2 cellular contexts compared by ENCODE assay signal in the genomic region with DNA sequence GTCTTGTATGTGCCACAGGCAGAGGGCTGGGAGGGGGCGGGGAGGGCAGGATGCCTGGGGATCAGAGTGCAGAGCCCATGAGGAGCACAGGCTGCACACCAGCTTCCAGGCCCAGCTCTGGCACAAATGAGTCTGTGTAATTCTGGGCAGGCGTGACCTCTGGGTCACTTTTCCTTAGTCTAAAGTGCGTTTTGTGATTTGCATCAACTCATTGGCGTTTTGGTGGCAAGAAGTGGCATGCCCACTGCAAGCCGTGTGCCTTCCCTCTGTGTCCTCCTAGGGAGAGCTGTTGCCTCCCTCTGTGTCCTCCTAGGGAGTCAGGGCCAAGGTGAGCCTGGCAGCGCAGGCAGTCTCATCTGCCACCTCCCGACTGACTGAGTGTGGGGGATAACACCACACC.
A peak's percentile ranks its signal among the peaks of the same experiment; 100 is the strongest.
TF ChIP-seq lines count a peak whose summit lies in the region.

No MANE protein-coding gene starts in this region.

TF ChIP-seq in IMR-90, 13 proteins besides CTCF, POLR2A, EP300 and RAD21:
- TF ChIP-seq CHD1 (IDR thresholded peaks at IDR 0.05; ENCODE audit: low read depth, low read length) (no peak), RFX5 (IDR thresholded peaks at IDR 0.05; ENCODE audit: low read depth, low read length) (no peak), FOS (IDR thresholded peaks at IDR 0.05; ENCODE audit: low read depth, low read length) (no peak), MAZ (IDR thresholded peaks at IDR 0.05; ENCODE audit: borderline replicate concordance, low read depth, low read length) (no peak), MAFK (IDR thresholded peaks at IDR 0.05; ENCODE audit: low read depth, low read length) (no peak), CEBPB (IDR thresholded peaks at IDR 0.05; ENCODE audit: low read depth, low read length) (no peak), NFE2L2 (IDR thresholded peaks at IDR 0.05; ENCODE audit: low read depth, low read length) (no peak), RCOR1 (IDR thresholded peaks at IDR 0.05; ENCODE audit: insufficient replicate concordance, low read length) (no peak), BHLHE40 (IDR thresholded peaks at IDR 0.05; ENCODE audit: low read depth, low read length) (no peak), MXI1 (IDR thresholded peaks at IDR 0.05; ENCODE audit: borderline replicate concordance, low read depth, low read length) (no peak), ELK1 (IDR thresholded peaks at IDR 0.05; ENCODE audit: borderline replicate concordance, low read depth, low read length) (no peak), SMC3 (IDR thresholded peaks at IDR 0.05; ENCODE audit: low read depth, low read length) (no peak)
- TF ChIP-seq, protein P1, sequence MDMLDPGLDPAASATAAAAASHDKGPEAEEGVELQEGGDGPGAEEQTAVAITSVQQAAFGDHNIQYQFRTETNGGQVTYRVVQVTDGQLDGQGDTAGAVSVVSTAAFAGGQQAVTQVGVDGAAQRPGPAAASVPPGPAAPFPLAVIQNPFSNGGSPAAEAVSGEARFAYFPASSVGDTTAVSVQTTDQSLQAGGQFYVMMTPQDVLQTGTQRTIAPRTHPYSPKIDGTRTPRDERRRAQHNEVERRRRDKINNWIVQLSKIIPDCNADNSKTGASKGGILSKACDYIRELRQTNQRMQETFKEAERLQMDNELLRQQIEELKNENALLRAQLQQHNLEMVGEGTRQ (IDR thresholded peaks at IDR 0.05; ENCODE audit: low read depth, low read length), result no peak

TF ChIP-seq in HepG2, 621 proteins besides CTCF, POLR2A, EP300 and RAD21 (continues in another document):
- TF ChIP-seq ZNF567 (CRISPR knock-in tag; IDR thresholded peaks at IDR 0.05; ENCODE audit: borderline replicate concordance) (no peak), ISL2 (CRISPR knock-in tag; IDR thresholded peaks at IDR 0.05) (no peak), ZBTB42 (CRISPR knock-in tag; IDR thresholded peaks at IDR 0.05) (no peak), SMYD3 (CRISPR knock-in tag; IDR thresholded peaks at IDR 0.05) (no peak), TRAFD1 (CRISPR knock-in tag; IDR thresholded peaks at IDR 0.05; ENCODE audit: borderline replicate concordance) (no peak), ZNF619 (CRISPR knock-in tag; IDR thresholded peaks at IDR 0.05) (no peak), ZFP37 (CRISPR knock-in tag; IDR thresholded peaks at IDR 0.05; ENCODE audit: borderline replicate concordance) (no peak), PITX1 (CRISPR knock-in tag; IDR thresholded peaks at IDR 0.05) (no peak), GABPB1 (CRISPR knock-in tag; IDR thresholded peaks at IDR 0.05) (0 out of 2 replicates have a peak, but pooled peaks have one; percentile 10), HOXA3 (CRISPR knock-in tag; IDR thresholded peaks at IDR 0.05) (no peak), CREBL2 (CRISPR knock-in tag; IDR thresholded peaks at IDR 0.05; ENCODE audit: borderline replicate concordance) (no peak), ZNF383 (CRISPR knock-in tag; IDR thresholded peaks at IDR 0.05; ENCODE audit: borderline replicate concordance) (no peak), GPBP1L1 (CRISPR knock-in tag; IDR thresholded peaks at IDR 0.05) (no peak)
- TF ChIP-seq, protein P2, sequence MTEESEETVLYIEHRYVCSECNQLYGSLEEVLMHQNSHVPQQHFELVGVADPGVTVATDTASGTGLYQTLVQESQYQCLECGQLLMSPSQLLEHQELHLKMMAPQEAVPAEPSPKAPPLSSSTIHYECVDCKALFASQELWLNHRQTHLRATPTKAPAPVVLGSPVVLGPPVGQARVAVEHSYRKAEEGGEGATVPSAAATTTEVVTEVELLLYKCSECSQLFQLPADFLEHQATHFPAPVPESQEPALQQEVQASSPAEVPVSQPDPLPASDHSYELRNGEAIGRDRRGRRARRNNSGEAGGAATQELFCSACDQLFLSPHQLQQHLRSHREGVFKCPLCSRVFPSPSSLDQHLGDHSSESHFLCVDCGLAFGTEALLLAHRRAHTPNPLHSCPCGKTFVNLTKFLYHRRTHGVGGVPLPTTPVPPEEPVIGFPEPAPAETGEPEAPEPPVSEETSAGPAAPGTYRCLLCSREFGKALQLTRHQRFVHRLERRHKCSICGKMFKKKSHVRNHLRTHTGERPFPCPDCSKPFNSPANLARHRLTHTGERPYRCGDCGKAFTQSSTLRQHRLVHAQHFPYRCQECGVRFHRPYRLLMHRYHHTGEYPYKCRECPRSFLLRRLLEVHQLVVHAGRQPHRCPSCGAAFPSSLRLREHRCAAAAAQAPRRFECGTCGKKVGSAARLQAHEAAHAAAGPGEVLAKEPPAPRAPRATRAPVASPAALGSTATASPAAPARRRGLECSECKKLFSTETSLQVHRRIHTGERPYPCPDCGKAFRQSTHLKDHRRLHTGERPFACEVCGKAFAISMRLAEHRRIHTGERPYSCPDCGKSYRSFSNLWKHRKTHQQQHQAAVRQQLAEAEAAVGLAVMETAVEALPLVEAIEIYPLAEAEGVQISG (CRISPR knock-in tag; IDR thresholded peaks at IDR 0.05), result no peak; the same call in 1 of the 2 replicates
- TF ChIP-seq, protein P3, sequence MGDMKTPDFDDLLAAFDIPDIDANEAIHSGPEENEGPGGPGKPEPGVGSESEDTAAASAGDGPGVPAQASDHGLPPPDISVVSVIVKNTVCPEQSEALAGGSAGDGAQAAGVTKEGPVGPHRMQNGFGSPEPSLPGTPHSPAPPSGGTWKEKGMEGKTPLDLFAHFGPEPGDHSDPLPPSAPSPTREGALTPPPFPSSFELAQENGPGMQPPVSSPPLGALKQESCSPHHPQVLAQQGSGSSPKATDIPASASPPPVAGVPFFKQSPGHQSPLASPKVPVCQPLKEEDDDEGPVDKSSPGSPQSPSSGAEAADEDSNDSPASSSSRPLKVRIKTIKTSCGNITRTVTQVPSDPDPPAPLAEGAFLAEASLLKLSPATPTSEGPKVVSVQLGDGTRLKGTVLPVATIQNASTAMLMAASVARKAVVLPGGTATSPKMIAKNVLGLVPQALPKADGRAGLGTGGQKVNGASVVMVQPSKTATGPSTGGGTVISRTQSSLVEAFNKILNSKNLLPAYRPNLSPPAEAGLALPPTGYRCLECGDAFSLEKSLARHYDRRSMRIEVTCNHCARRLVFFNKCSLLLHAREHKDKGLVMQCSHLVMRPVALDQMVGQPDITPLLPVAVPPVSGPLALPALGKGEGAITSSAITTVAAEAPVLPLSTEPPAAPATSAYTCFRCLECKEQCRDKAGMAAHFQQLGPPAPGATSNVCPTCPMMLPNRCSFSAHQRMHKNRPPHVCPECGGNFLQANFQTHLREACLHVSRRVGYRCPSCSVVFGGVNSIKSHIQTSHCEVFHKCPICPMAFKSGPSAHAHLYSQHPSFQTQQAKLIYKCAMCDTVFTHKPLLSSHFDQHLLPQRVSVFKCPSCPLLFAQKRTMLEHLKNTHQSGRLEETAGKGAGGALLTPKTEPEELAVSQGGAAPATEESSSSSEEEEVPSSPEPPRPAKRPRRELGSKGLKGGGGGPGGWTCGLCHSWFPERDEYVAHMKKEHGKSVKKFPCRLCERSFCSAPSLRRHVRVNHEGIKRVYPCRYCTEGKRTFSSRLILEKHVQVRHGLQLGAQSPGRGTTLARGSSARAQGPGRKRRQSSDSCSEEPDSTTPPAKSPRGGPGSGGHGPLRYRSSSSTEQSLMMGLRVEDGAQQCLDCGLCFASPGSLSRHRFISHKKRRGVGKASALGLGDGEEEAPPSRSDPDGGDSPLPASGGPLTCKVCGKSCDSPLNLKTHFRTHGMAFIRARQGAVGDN (CRISPR knock-in tag; IDR thresholded peaks at IDR 0.05), result peak; percentile 88
- TF ChIP-seq, protein P4, sequence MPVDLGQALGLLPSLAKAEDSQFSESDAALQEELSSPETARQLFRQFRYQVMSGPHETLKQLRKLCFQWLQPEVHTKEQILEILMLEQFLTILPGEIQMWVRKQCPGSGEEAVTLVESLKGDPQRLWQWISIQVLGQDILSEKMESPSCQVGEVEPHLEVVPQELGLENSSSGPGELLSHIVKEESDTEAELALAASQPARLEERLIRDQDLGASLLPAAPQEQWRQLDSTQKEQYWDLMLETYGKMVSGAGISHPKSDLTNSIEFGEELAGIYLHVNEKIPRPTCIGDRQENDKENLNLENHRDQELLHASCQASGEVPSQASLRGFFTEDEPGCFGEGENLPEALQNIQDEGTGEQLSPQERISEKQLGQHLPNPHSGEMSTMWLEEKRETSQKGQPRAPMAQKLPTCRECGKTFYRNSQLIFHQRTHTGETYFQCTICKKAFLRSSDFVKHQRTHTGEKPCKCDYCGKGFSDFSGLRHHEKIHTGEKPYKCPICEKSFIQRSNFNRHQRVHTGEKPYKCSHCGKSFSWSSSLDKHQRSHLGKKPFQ (CRISPR knock-in tag; IDR thresholded peaks at IDR 0.05; ENCODE audit: insufficient replicate concordance), result no peak
- TF ChIP-seq, protein P5, sequence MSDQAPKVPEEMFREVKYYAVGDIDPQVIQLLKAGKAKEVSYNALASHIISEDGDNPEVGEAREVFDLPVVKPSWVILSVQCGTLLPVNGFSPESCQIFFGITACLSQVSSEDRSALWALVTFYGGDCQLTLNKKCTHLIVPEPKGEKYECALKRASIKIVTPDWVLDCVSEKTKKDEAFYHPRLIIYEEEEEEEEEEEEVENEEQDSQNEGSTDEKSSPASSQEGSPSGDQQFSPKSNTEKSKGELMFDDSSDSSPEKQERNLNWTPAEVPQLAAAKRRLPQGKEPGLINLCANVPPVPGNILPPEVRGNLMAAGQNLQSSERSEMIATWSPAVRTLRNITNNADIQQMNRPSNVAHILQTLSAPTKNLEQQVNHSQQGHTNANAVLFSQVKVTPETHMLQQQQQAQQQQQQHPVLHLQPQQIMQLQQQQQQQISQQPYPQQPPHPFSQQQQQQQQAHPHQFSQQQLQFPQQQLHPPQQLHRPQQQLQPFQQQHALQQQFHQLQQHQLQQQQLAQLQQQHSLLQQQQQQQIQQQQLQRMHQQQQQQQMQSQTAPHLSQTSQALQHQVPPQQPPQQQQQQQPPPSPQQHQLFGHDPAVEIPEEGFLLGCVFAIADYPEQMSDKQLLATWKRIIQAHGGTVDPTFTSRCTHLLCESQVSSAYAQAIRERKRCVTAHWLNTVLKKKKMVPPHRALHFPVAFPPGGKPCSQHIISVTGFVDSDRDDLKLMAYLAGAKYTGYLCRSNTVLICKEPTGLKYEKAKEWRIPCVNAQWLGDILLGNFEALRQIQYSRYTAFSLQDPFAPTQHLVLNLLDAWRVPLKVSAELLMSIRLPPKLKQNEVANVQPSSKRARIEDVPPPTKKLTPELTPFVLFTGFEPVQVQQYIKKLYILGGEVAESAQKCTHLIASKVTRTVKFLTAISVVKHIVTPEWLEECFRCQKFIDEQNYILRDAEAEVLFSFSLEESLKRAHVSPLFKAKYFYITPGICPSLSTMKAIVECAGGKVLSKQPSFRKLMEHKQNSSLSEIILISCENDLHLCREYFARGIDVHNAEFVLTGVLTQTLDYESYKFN (CRISPR knock-in tag; conservative IDR thresholded peaks at IDR 0.05), result peak; percentile 57; the same call in 1 of the 2 replicates
- TF ChIP-seq, protein P6, sequence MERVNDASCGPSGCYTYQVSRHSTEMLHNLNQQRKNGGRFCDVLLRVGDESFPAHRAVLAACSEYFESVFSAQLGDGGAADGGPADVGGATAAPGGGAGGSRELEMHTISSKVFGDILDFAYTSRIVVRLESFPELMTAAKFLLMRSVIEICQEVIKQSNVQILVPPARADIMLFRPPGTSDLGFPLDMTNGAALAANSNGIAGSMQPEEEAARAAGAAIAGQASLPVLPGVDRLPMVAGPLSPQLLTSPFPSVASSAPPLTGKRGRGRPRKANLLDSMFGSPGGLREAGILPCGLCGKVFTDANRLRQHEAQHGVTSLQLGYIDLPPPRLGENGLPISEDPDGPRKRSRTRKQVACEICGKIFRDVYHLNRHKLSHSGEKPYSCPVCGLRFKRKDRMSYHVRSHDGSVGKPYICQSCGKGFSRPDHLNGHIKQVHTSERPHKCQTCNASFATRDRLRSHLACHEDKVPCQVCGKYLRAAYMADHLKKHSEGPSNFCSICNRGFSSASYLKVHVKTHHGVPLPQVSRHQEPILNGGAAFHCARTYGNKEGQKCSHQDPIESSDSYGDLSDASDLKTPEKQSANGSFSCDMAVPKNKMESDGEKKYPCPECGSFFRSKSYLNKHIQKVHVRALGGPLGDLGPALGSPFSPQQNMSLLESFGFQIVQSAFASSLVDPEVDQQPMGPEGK (CRISPR knock-in tag; IDR thresholded peaks at IDR 0.05), result peak; percentile 39; the same call in 1 of the 2 replicates
- TF ChIP-seq, protein P7, sequence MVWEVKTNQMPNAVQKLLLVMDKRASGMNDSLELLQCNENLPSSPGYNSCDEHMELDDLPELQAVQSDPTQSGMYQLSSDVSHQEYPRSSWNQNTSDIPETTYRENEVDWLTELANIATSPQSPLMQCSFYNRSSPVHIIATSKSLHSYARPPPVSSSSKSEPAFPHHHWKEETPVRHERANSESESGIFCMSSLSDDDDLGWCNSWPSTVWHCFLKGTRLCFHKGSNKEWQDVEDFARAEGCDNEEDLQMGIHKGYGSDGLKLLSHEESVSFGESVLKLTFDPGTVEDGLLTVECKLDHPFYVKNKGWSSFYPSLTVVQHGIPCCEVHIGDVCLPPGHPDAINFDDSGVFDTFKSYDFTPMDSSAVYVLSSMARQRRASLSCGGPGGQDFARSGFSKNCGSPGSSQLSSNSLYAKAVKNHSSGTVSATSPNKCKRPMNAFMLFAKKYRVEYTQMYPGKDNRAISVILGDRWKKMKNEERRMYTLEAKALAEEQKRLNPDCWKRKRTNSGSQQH (CRISPR knock-in tag; IDR thresholded peaks at IDR 0.05; ENCODE audit: low read depth), result no peak
- TF ChIP-seq, protein P8, sequence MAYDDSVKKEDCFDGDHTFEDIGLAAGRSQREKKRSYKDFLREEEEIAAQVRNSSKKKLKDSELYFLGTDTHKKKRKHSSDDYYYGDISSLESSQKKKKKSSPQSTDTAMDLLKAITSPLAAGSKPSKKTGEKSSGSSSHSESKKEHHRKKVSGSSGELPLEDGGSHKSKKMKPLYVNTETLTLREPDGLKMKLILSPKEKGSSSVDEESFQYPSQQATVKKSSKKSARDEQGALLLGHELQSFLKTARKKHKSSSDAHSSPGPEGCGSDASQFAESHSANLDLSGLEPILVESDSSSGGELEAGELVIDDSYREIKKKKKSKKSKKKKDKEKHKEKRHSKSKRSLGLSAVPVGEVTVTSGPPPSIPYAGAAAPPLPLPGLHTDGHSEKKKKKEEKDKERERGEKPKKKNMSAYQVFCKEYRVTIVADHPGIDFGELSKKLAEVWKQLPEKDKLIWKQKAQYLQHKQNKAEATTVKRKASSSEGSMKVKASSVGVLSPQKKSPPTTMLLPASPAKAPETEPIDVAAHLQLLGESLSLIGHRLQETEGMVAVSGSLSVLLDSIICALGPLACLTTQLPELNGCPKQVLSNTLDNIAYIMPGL (CRISPR knock-in tag; IDR thresholded peaks at IDR 0.05; ENCODE audit: borderline replicate concordance in 1 of 2, low read depth in 1 of 2), result no peak
